Comparison of ENCODE assay signal across 15 cellular contexts in the genomic region with DNA sequence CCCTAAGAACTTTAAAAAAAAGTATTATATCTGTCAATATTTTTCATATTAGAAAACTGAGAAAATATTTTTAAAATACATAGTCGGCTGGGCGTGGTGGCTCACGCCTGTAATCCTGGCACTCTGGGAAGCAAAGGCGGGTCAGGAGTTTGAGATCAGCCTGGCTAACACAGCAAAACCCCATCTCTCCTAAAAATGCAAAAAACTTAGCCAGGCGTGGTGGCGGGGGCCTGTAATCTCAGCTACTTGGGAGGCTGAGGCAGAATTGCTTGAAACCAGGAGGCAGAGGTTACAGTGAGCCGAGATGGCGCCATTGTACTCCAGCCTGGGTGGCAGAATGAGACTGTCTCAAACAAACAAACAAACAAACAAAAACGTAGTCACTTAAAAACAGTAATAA. TPM values are rescaled to one million over a fixed set of nuclear protein-coding genes. Genes with fewer than 3 reads are reported as not detected.
DNase-seq lines count a peak whose midpoint lies in the region; ATAC-seq and TF ChIP-seq lines count a peak whose summit lies in the region.
"Had no signal": no experiment of that assay in that cellular context is flagged by ENCODE, and none has a peak within 500 bp of the region (broad histone marks: within the 10 kb centered on the region; RNA-seq: fewer than 3 reads in every experiment).

No MANE protein-coding gene starts in this region.

- no peak overlapping the region for H2BK12ac ChIP-seq in trophoblast cell (ENCODE audit: low read length)

- H3K27ac Mint-ChIP-seq in CD14-positive monocyte, result peak overlapping the region in 5 of 7 donors; percentile 35 to 83 (median 46)

- no peak overlapping the region for H2AFZ ChIP-seq in trophoblast cell (ENCODE audit: insufficient read depth, low read length, poor library complexity)

- H3K4ac ChIP-seq in trophoblast cell (ENCODE audit: low read depth, low read length), result no peak overlapping the region

- TF ChIP-seq EP300 in sigmoid colon (IDR thresholded peaks at IDR 0.05), result no peak

- H2AK5ac ChIP-seq in trophoblast cell (ENCODE audit: low read length), result no peak overlapping the region

- H3K27ac ChIP-seq in 22Rv1 (peak overlapping the region; percentile 99), RWPE1 (peak overlapping the region; percentile 40), sigmoid colon (peak overlapping the region in 1 of 4 donors; percentile 11), trophoblast cell (ENCODE audit: low read depth, low read length) (no peak overlapping the region)

- no peak for TF ChIP-seq CTCF in 22Rv1 (IDR thresholded peaks at IDR 0.05)
- no peak for TF ChIP-seq CTCF in CD14-positive monocyte (IDR thresholded peaks at IDR 0.05)
- no peak for TF ChIP-seq CTCF in RWPE1 (conservative IDR thresholded peaks at IDR 0.05; ENCODE audit: low read depth)
- TF ChIP-seq CTCF in sigmoid colon (IDR thresholded peaks at IDR 0.05), result no peak

- H3K23ac ChIP-seq in trophoblast cell (ENCODE audit: low read length), result no peak overlapping the region

- no peak overlapping the region for H4K91ac ChIP-seq in trophoblast cell (ENCODE audit: low read depth, low read length)

- H3K36me3 ChIP-seq in sigmoid colon (peaks cover 0 to 8% (median 0%) of the 10 kb centered on the region in 4 donors), trophoblast cell (ENCODE audit: control insufficient read depth in 1 of 2, insufficient read depth in 2 of 2, low read length in 2 of 2) (peaks cover 0 to 4% of the 10 kb centered on the region in 2 experiments)

- H3K79me2 ChIP-seq in trophoblast cell (ENCODE audit: control insufficient read depth, insufficient read depth, low read length, poor library complexity), result peaks cover 9% of the 10 kb centered on the region

- WGBS in sigmoid colon, 2 donors, result 89 to 94% methylated on average over 9 of the region's 9 CpGs
- WGBS in trophoblast cell (ENCODE audit: extremely low coverage, insufficient coverage, insufficient read length), result no CpG with 5 or more reads among the region's 9 CpGs

- H3K27me3 Mint-ChIP-seq in CD14-positive monocyte (ENCODE audit: low read depth in 3 of 3), result peaks cover 0 to 3% (median 0%) of the 10 kb centered on the region in 3 donors

- peaks cover 24 to 32% of the 10 kb centered on the region in 2 donors for H3K36me3 Mint-ChIP-seq in CD14-positive monocyte

- H3K4me3 ChIP-seq in sigmoid colon (no peak overlapping the region), trophoblast cell (ENCODE audit: low read depth, low read length) (no peak overlapping the region)
- H3K4me3 ChIP-seq: BLaER1 treated with 17β-estradiol and CSF1 and Interleukin-3, amounts not matched to agents 10 nM and 100 nM; HAP-1 had no signal

- H2BK120ac ChIP-seq in trophoblast cell (ENCODE audit: insufficient read depth, low read length, poor library complexity), result no peak overlapping the region

- no peak overlapping the region for H3K9ac ChIP-seq in trophoblast cell (ENCODE audit: low read length)
- H3K9ac ChIP-seq: BLaER1 treated with 17β-estradiol and CSF1 and Interleukin-3, amounts not matched to agents 10 nM and 100 nM had no signal

- H3K9me3 Mint-ChIP-seq in CD14-positive monocyte, result peaks cover 0 to 5% (median 0%) of the 10 kb centered on the region in 7 donors
- H3K9me3 Mint-ChIP-seq: HFFc6 had no signal

- intact Hi-C loops in CD14-positive monocyte (cut with micrococcal nuclease), result no loop called here
- intact Hi-C loops in sigmoid colon (cut with DNase I), result no loop called here

- TF ChIP-seq POLR2A in sigmoid colon (IDR thresholded peaks at IDR 0.05), result no peak

- H3K4me3 Mint-ChIP-seq in CD14-positive monocyte, result no peak overlapping the region
- H3K4me3 Mint-ChIP-seq: CD4-positive, alpha-beta memory T cell had no signal

- DNase-seq in CD14-positive monocyte (ENCODE audit: low spot score), result no peak
- DNase-seq in RWPE1 (ENCODE audit: low spot score), result no peak
- peak; percentile 51 for DNase-seq in sigmoid colon
- no peak for DNase-seq in trophoblast cell
- DNase-seq in stimulated activated CD4-positive, alpha-beta T cell treated with anti-CD3 and anti-CD28 coated beads, Interleukin-4, amount 100 ng/mL, for 4 hours, result no peak
- DNase-seq: Caco-2; CD4-positive, alpha-beta memory T cell; DMS153; DND-41; GOT3; HFFc6 had no signal

- H4K8ac ChIP-seq in trophoblast cell (ENCODE audit: low read depth, low read length), result no peak overlapping the region

- H3K4me1 Mint-ChIP-seq in CD14-positive monocyte, result peaks cover 66% of the 10 kb centered on the region

- no peak overlapping the region for H2BK5ac ChIP-seq in trophoblast cell (ENCODE audit: low read depth, low read length, poor library complexity)

- peaks cover 0 to 32% (median 21%) of the 10 kb centered on the region in 4 donors for H3K4me1 ChIP-seq in sigmoid colon
- H3K4me1 ChIP-seq in trophoblast cell (ENCODE audit: control insufficient read depth in 1 of 2, insufficient read depth in 2 of 2, low read length in 2 of 2), result peaks cover 0 to 2% of the 10 kb centered on the region in 2 experiments

- H3K27me3 ChIP-seq in sigmoid colon (no peaks in the 10 kb centered on the region), trophoblast cell (ENCODE audit: insufficient read depth, low read length) (no peaks in the 10 kb centered on the region)
- H3K27me3 ChIP-seq: BLaER1 treated with 17β-estradiol and CSF1 and Interleukin-3, amounts not matched to agents 10 nM and 100 nM had no signal

- H3K18ac ChIP-seq in trophoblast cell (ENCODE audit: low read length), result no peak overlapping the region

- no peak overlapping the region for H3K14ac ChIP-seq in trophoblast cell (ENCODE audit: low read length)

- no peak for ATAC-seq in HG03460 (IDR thresholded peaks at IDR 0.05; ENCODE audit: unreplicated experiment)

- CTCF ChIA-PET in RWPE1 (lab: Yijun Ruan, JAX), result no interaction called here

- H4K12ac ChIP-seq in trophoblast cell (ENCODE audit: low read depth, low read length), result no peak overlapping the region

- no peak overlapping the region for H3K4me2 ChIP-seq in trophoblast cell (ENCODE audit: low read length)

- no peaks in the 10 kb centered on the region for H3K9me3 ChIP-seq in sigmoid colon
- H3K9me3 ChIP-seq in trophoblast cell (ENCODE audit: insufficient read depth, low read depth, low read length), result no peaks in the 10 kb centered on the region
- H3K9me3 ChIP-seq: BLaER1 treated with 17β-estradiol and CSF1 and Interleukin-3, amounts not matched to agents 10 nM and 100 nM; Caco-2; HAP-1 had no signal

- POLR2A ChIA-PET in RWPE1 (lab: Yijun Ruan, JAX; ENCODE audit: low non-redundant PET), result no interaction called here

- H3K79me1 ChIP-seq in trophoblast cell (ENCODE audit: low read length), result peaks cover 5% of the 10 kb centered on the region

RNA-seq across cellular contexts. Expression of a gene that starts 5.1 kb away (rescaled TPM):
- polyA plus RNA-seq in CD14-positive monocyte, result 10 to 100 TPM; 22.5 to 28.5 TPM
- 10 to 100 TPM; 35.7 to 64.5 (median 39.6) TPM for total RNA-seq in sigmoid colon
- 10 to 100 TPM; 44.6 to 73.1 (median 64.3) TPM for polyA plus RNA-seq in sigmoid colon
- polyA plus RNA-seq in trophoblast cell (2013), result 43.3 and 44.7 TPM in 2 replicates
